ENCODE assay signal across 14 cellular contexts in genomic region chr17:39751016-39751543, GRCh38. TPM values are rescaled to one million over a fixed set of nuclear protein-coding genes. Genes with fewer than 3 reads are reported as not detected.
DNase-seq lines count a peak whose midpoint lies in the region; ATAC-seq and TF ChIP-seq lines count a peak whose summit lies in the region.
"Had no signal": no experiment of that assay in that cellular context is flagged by ENCODE, and none has a peak within 500 bp of the region (broad histone marks: within the 10 kb centered on the region; RNA-seq: fewer than 3 reads in every experiment).

No MANE protein-coding gene starts in this region.

- H3K27me3 ChIP-seq in CD4-positive, CD25-positive, alpha-beta regulatory T cell (ENCODE audit: control insufficient read depth, insufficient read depth, low read length): no peaks in the 10 kb centered on the region
- H3K27me3 ChIP-seq in osteoblast (ENCODE audit: insufficient read depth, low read length): peaks cover 1% of the 10 kb centered on the region

- H3K36me3 ChIP-seq in CD4-positive, CD25-positive, alpha-beta regulatory T cell (ENCODE audit: control insufficient read depth, insufficient read depth, low read length): no peaks in the 10 kb centered on the region
- no peaks in the 10 kb centered on the region for H3K36me3 ChIP-seq in osteoblast (ENCODE audit: insufficient read depth, low read length)
- H3K36me3 ChIP-seq: BLaER1 treated with 17β-estradiol and CSF1 and Interleukin-3, amounts not matched to agents 10 nM and 100 nM had no signal

- H3K9me3 ChIP-seq in CD4-positive, CD25-positive, alpha-beta regulatory T cell (ENCODE audit: control insufficient read depth in 2 of 2, low read length in 2 of 2): no peaks in the 10 kb centered on the region
- H3K9me3 ChIP-seq in osteoblast (ENCODE audit: low read depth, low read length): no peaks in the 10 kb centered on the region
- H3K9me3 ChIP-seq: BLaER1 treated with 17β-estradiol and CSF1 and Interleukin-3, amounts not matched to agents 10 nM and 100 nM had no signal

- intact Hi-C loops in Calu3 (cut with micrococcal nuclease; ENCODE audit: unreplicated experiment): loop anchor here (5.0 kb wide), 1 partner anchor 199 kb away; no protein-coding TSS in a partner anchor

- H3K36me3 Mint-ChIP-seq in CD4-positive, CD25-positive, alpha-beta regulatory T cell: no peaks in the 10 kb centered on the region
- H3K36me3 Mint-ChIP-seq in Calu3 (ENCODE audit: insufficient read depth, unreplicated experiment) (peaks cover 99% of the 10 kb centered on the region), WTC11 (peaks cover 4% of the 10 kb centered on the region; the same call in 1 of the 2 replicates), T-cell (no peaks in the 10 kb centered on the region)

- ATAC-seq in CD4-positive, CD25-positive, alpha-beta regulatory T cell (ENCODE audit: low read depth in 2 of 2): no peak
- ATAC-seq in WTC11 (no peak), HG03520 (IDR thresholded peaks at IDR 0.05; ENCODE audit: unreplicated experiment) (no peak), T-cell (replicated peaks in 1 of 4) (no peak), GM21360 (IDR thresholded peaks at IDR 0.05; ENCODE audit: unreplicated experiment) (no peak)

- no peaks in the 10 kb centered on the region for H3K9me3 Mint-ChIP-seq in CD4-positive, CD25-positive, alpha-beta regulatory T cell
- H3K9me3 Mint-ChIP-seq in Calu3 (ENCODE audit: low read depth, unreplicated experiment): no peaks in the 10 kb centered on the region
- H3K9me3 Mint-ChIP-seq in WTC11: no peaks in the 10 kb centered on the region
- no peaks in the 10 kb centered on the region for H3K9me3 Mint-ChIP-seq in T-cell

- no peaks in the 10 kb centered on the region for H4K20me1 ChIP-seq in osteoblast (ENCODE audit: insufficient read depth, low read length)
- H4K20me1 ChIP-seq: BLaER1 treated with 17β-estradiol and CSF1 and Interleukin-3, amounts not matched to agents 10 nM and 100 nM had no signal

- no peak overlapping the region for H3K4me3 ChIP-seq in CD4-positive, CD25-positive, alpha-beta regulatory T cell (ENCODE audit: low read depth, low read length)
- H3K4me3 ChIP-seq in osteoblast (ENCODE audit: insufficient read depth, low read length): no peak overlapping the region
- H3K4me3 ChIP-seq: BLaER1 treated with 17β-estradiol and CSF1 and Interleukin-3, amounts not matched to agents 10 nM and 100 nM; SK-N-MC had no signal

- no peak overlapping the region for H2AFZ ChIP-seq in osteoblast (ENCODE audit: low read length)

- POLR2A ChIA-PET in WTC11 (lab: Charles Lee) (interaction anchor here (0.6 kb wide), 1 partner anchor 38 kb away, joined by 3 read pairs; no protein-coding TSS in a partner anchor), T-cell (lab: Charles Lee) (interaction anchor here in 1 of 2 donors (0.7 kb wide), 1 partner anchor 32 kb away, joined by 4 read pairs; no protein-coding TSS in a partner anchor)

- TF ChIP-seq CTCF in Calu3 (IDR thresholded peaks at IDR 0.05; ENCODE audit: unreplicated experiment): no peak
- no peak for TF ChIP-seq CTCF in WTC11 (IDR thresholded peaks at IDR 0.05)
- no peak for TF ChIP-seq CTCF in osteoblast (IDR thresholded peaks at IDR 0.05; ENCODE audit: extremely low read depth, low read depth, low read length)

- CTCF ChIA-PET in Calu3 (lab: Charles Lee) (interaction anchor here (0.6 to 161.2 kb wide), 27 partner anchors 24 to 1061 kb away, joined by 3 to 42089 read pairs (median 10); partner anchors contain the start of genes ERBB2, GRB7, GSDMA and IKZF3), WTC11 (lab: Charles Lee) (interaction anchor here (0.6 to 9.2 kb wide), 4 partner anchors 21 to 208 kb away, joined by 3 to 79 read pairs (median 4); partner anchors contain the start of gene MIEN1), T-cell (lab: Charles Lee) (interaction anchor here (0.5 to 0.6 kb wide), 2 partner anchors 74 to 167 kb away, joined by 3 to 5 read pairs; partner anchors contain the start of gene GSDMB (in 1 of the 2))

- peaks cover 24% of the 10 kb centered on the region for H3K4me1 ChIP-seq in CD4-positive, CD25-positive, alpha-beta regulatory T cell (ENCODE audit: control insufficient read depth, insufficient read depth, low read length, poor library complexity, severe bottlenecking)
- peaks cover 5% of the 10 kb centered on the region for H3K4me1 ChIP-seq in osteoblast (ENCODE audit: insufficient read depth, low read length)

- H3K4me1 Mint-ChIP-seq in CD4-positive, CD25-positive, alpha-beta regulatory T cell: peaks cover 0 to 25% (median 16%) of the 10 kb centered on the region in 4 donors
- peaks cover 54% of the 10 kb centered on the region for H3K4me1 Mint-ChIP-seq in Calu3 (ENCODE audit: low read depth, unreplicated experiment)
- peaks cover 58% of the 10 kb centered on the region for H3K4me1 Mint-ChIP-seq in WTC11
- peaks cover 22 to 29% (median 26%) of the 10 kb centered on the region in 3 donors for H3K4me1 Mint-ChIP-seq in T-cell

- no peak overlapping the region for H3K27ac ChIP-seq in CD4-positive, CD25-positive, alpha-beta regulatory T cell (ENCODE audit: insufficient read depth, low read length, poor library complexity, severe bottlenecking)
- H3K27ac ChIP-seq in osteoblast (ENCODE audit: low read depth, low read length): no peak overlapping the region
- H3K27ac ChIP-seq: SK-N-MC had no signal

- H3K79me2 ChIP-seq in osteoblast (ENCODE audit: insufficient read depth, low read length): no peaks in the 10 kb centered on the region

- H3K4me2 ChIP-seq in osteoblast (ENCODE audit: insufficient read depth, low read length): no peak overlapping the region

- peak overlapping the region; percentile 5 to 75 (median 40) for H3K4me3 Mint-ChIP-seq in CD4-positive, CD25-positive, alpha-beta regulatory T cell
- no peak overlapping the region for H3K4me3 Mint-ChIP-seq in Calu3 (ENCODE audit: low read depth, unreplicated experiment)
- H3K4me3 Mint-ChIP-seq in WTC11: no peak overlapping the region
- no peak overlapping the region for H3K4me3 Mint-ChIP-seq in T-cell

- no TSS peak for BruUV-seq in Calu3 (replicated peaks; lab: Mats Ljungman, UMichigan)

- DNase-seq in CD4-positive, CD25-positive, alpha-beta regulatory T cell: no peak
- peak; percentile 89 for DNase-seq in Calu3
- DNase-seq in WTC11 (ENCODE audit: low spot score): no peak
- DNase-seq in osteoblast (ENCODE audit: insufficient read length, low spot score, missing footprints): peak; percentile 56
- DNase-seq in T-cell: no peak
- DNase-seq: KBM-7, NCI-H1048, NCI-H2107, NCI-H226, NCI-H526 had no signal

- peaks cover 4% of the 10 kb centered on the region for H3K27me3 Mint-ChIP-seq in CD4-positive, CD25-positive, alpha-beta regulatory T cell
- H3K27me3 Mint-ChIP-seq in Calu3 (ENCODE audit: unreplicated experiment): peaks cover 8% of the 10 kb centered on the region
- peaks cover 12% of the 10 kb centered on the region for H3K27me3 Mint-ChIP-seq in WTC11 (ENCODE audit: low read depth)
- no peaks in the 10 kb centered on the region for H3K27me3 Mint-ChIP-seq in T-cell

- no peak overlapping the region for H3K27ac Mint-ChIP-seq in CD4-positive, CD25-positive, alpha-beta regulatory T cell
- peak overlapping the region; percentile 4 for H3K27ac Mint-ChIP-seq in Calu3 (ENCODE audit: unreplicated experiment)
- no peak overlapping the region for H3K27ac Mint-ChIP-seq in WTC11
- peak overlapping the region in 1 of 2 donors; percentile 52 for H3K27ac Mint-ChIP-seq in T-cell

TF ChIP-seq in WTC11, 78 proteins besides CTCF, POLR2A, EP300 and RAD21:
- TF ChIP-seq ZNF121 (CRISPR knock-in tag; IDR thresholded peaks at IDR 0.05) (peak; percentile 63; the same call in 1 of the 2 replicates), SMAD4 (CRISPR knock-in tag; IDR thresholded peaks at IDR 0.05) (no peak)

RNA-seq across cellular contexts. Expression of gene GRB7, which starts 13.3 kb away (rescaled TPM):
- not detected for total RNA-seq in CD4-positive, CD25-positive, alpha-beta regulatory T cell
- not detected for polyA plus RNA-seq in CD4-positive, CD25-positive, alpha-beta regulatory T cell
- total RNA-seq in Calu3 (2022): 2,531 and 2,746 TPM in 2 replicates
- total RNA-seq in WTC11 (2021): 42.4 to 48.5 TPM (median 44.0 TPM) in 3 replicates
- total RNA-seq in osteoblast: under 0.01 and 0.29 TPM in 2 replicates
- under 1 TPM in 3 of 5 donors, not detected in 2; 0.19 to 0.41 (median 0.30) TPM for total RNA-seq in T-cell

RNA-seq across cellular contexts. Expression of gene MIEN1, which starts 20.7 kb away (rescaled TPM):
- total RNA-seq in CD4-positive, CD25-positive, alpha-beta regulatory T cell: 44.1 TPM
- 100 to 1,000 TPM in 3 of 4 donors, 10 to 100 TPM in 1; 93.5 to 158 (median 127) TPM for polyA plus RNA-seq in CD4-positive, CD25-positive, alpha-beta regulatory T cell
- 2,121 and 2,217 TPM in 2 replicates for total RNA-seq in Calu3 (2022)
- 40.6 to 46.7 TPM (median 46.5 TPM) in 3 replicates for total RNA-seq in WTC11 (2021)
- 14.8 and 16.5 TPM in 2 replicates for total RNA-seq in osteoblast
- total RNA-seq in T-cell: 10 to 100 TPM; 30.8 to 36.9 (median 32.1) TPM

RNA-seq across cellular contexts. Expression of gene ERBB2, which starts 51.2 kb away (rescaled TPM):
- total RNA-seq in CD4-positive, CD25-positive, alpha-beta regulatory T cell: 5.5 TPM
- polyA plus RNA-seq in CD4-positive, CD25-positive, alpha-beta regulatory T cell: under 1 TPM; 0.36 to 0.80 (median 0.57) TPM
- total RNA-seq in Calu3 (2022) (4,829 and 4,830 TPM in 2 replicates), WTC11 (2021) (153 to 209 TPM (median 158 TPM) in 3 replicates), osteoblast (40.4 and 44.2 TPM in 2 replicates), T-cell (1 to 10 TPM; 4.1 to 8.8 (median 6.0) TPM)

Comparison
In these comparisons a context has a peak if more than half of its experiments do, and no peak if none do; other contexts are left out.
1. DNase-seq: peak in Calu3 (single experiment) and osteoblast (single experiment); none in CD4-positive, CD25-positive, alpha-beta regulatory T cell (0 of 3), WTC11 (single experiment) and T-cell (0 of 34).
2. H3K4me3 Mint-ChIP-seq: peak in CD4-positive, CD25-positive, alpha-beta regulatory T cell (4 of 4); none in Calu3 (single experiment), WTC11 (single experiment) and T-cell (0 of 3).
3. RNA of gene GRB7, which starts 13.3 kb away (total RNA-seq): 2,531 to 2,746 TPM in Calu3; 42.4 to 48.5 TPM in WTC11, not detected in CD4-positive, CD25-positive, alpha-beta regulatory T cell (single experiment), 0.19 to 0.41 TPM in T-cell and under 0.01 to 0.29 TPM in osteoblast; every median in the first group is over 10 times any median in the second.
4. RNA of gene MIEN1, which starts 20.7 kb away (total RNA-seq): 2,121 to 2,217 TPM in Calu3; 44.1 TPM in CD4-positive, CD25-positive, alpha-beta regulatory T cell (single experiment), 40.6 to 46.7 TPM in WTC11, 30.8 to 36.9 TPM in T-cell and 14.8 to 16.5 TPM in osteoblast; every median in the first group is over 10 times any median in the second.
5. RNA of gene ERBB2, which starts 51.2 kb away (total RNA-seq): 4,829 to 4,830 TPM in Calu3; 153 to 209 TPM in WTC11, 40.4 to 44.2 TPM in osteoblast, 4.1 to 8.8 TPM in T-cell and 5.5 TPM in CD4-positive, CD25-positive, alpha-beta regulatory T cell (single experiment); every median in the first group is over 10 times any median in the second.